8 cellular contexts compared by ENCODE assay signal in genomic region chr1:27831568-27832410, GRCh38. TPM values are rescaled to one million over a fixed set of nuclear protein-coding genes. Genes with fewer than 3 reads are reported as not detected.
DNase-seq lines count a peak whose midpoint lies in the region; ATAC-seq and TF ChIP-seq lines count a peak whose summit lies in the region.

No MANE protein-coding gene starts in this region.

- no peak for DNase-seq in CD4-positive, alpha-beta T cell
- no peak for DNase-seq in effector memory CD4-positive, alpha-beta T cell
- DNase-seq in effector CD8-positive, alpha-beta T cell (lab: John Stamatoyannopoulos, UW), result no peak
- DNase-seq in T-helper 9 cell, result no peak
- no peak for DNase-seq in posterior vena cava (ENCODE audit: low spot score)

- peaks cover 50% of the 10 kb centered on the region for H3K4me1 Mint-ChIP-seq in CD4-positive, alpha-beta T cell (ENCODE audit: low read depth)
- H3K4me1 Mint-ChIP-seq in nephron, result peaks cover 15% of the 10 kb centered on the region

- H3K9me3 ChIP-seq in CD4-positive, alpha-beta T cell (ENCODE audit: control insufficient read depth, low read length), result no peaks in the 10 kb centered on the region
- no peaks in the 10 kb centered on the region for H3K9me3 ChIP-seq in Loucy (ENCODE audit: insufficient read depth, low read depth, low read length)
- H3K9me3 ChIP-seq in effector memory CD4-positive, alpha-beta T cell (ENCODE audit: control insufficient read depth, low read length), result no peaks in the 10 kb centered on the region

- peak overlapping the region; percentile 96 for H3K4me3 Mint-ChIP-seq in CD4-positive, alpha-beta T cell
- peak overlapping the region; percentile 95 to 96 (median 95) for H3K4me3 Mint-ChIP-seq in nephron

- no peak overlapping the region for H3K27ac ChIP-seq in CD4-positive, alpha-beta T cell (ENCODE audit: low read depth, low read length)
- no peak overlapping the region for H3K27ac ChIP-seq in effector memory CD4-positive, alpha-beta T cell (ENCODE audit: insufficient read depth, low read length, poor library complexity, severe bottlenecking)

- H2AFZ ChIP-seq in Loucy (ENCODE audit: low read length), result no peak overlapping the region

- H3K79me2 ChIP-seq in Loucy (ENCODE audit: insufficient read depth, low read length), result peaks cover 60% of the 10 kb centered on the region

- peaks cover 4% of the 10 kb centered on the region; the same call in 1 of the 2 replicates for H3F3A ChIP-seq in Loucy (ENCODE audit: low read depth)

- peaks cover 40% of the 10 kb centered on the region for H3K4me1 ChIP-seq in Loucy (ENCODE audit: insufficient read depth, low read length, poor library complexity, severe bottlenecking)
- peaks cover 11% of the 10 kb centered on the region for H3K4me1 ChIP-seq in effector memory CD4-positive, alpha-beta T cell (ENCODE audit: control insufficient read depth, insufficient read depth, low read length, poor library complexity, severe bottlenecking)

- intact Hi-C loops in CD4-positive, alpha-beta T cell (cut with DNase I, micrococcal nuclease), result loop anchor here in 1 of 2 experiments (2.0 kb wide), 2 partner anchors 59 to 105 kb away; partner anchors contain the start of gene STX12
- intact Hi-C loops in posterior vena cava (cut with DNase I), result no loop called here

- POLR2A ChIA-PET in CD4-positive, alpha-beta T cell (lab: Charles Lee), result interaction anchor here (0.8 to 1.5 kb wide), 3 partner anchors 214 to 429 kb away, joined by 3 to 5 read pairs (median 4); no protein-coding TSS in a partner anchor

- peaks cover 35% of the 10 kb centered on the region for H4K20me1 ChIP-seq in Loucy (ENCODE audit: insufficient read depth, low read length, poor library complexity, severe bottlenecking)

- H3K36me3 ChIP-seq in Loucy (ENCODE audit: insufficient read depth, low read length), result no peaks in the 10 kb centered on the region; the same call in 1 of the 2 replicates
- peaks cover 6% of the 10 kb centered on the region for H3K36me3 ChIP-seq in effector memory CD4-positive, alpha-beta T cell (ENCODE audit: control insufficient read depth, insufficient read depth, low read length)

- peak overlapping the region; percentile 94 for H3K9ac ChIP-seq in Loucy (ENCODE audit: low read depth, low read length, poor library complexity, severe bottlenecking)

- no peaks in the 10 kb centered on the region for H3K27me3 ChIP-seq in CD4-positive, alpha-beta T cell (ENCODE audit: control insufficient read depth, insufficient read depth, low read length)
- no peaks in the 10 kb centered on the region for H3K27me3 ChIP-seq in Loucy (ENCODE audit: insufficient read depth, low read length, poor library complexity, severe bottlenecking)
- H3K27me3 ChIP-seq in effector memory CD4-positive, alpha-beta T cell (replicated peaks; ENCODE audit: control insufficient read depth, insufficient read depth, low read length, poor library complexity, severe bottlenecking), result no peaks in the 10 kb centered on the region

- H3K27ac Mint-ChIP-seq in CD4-positive, alpha-beta T cell, result peak overlapping the region; percentile 93
- H3K27ac Mint-ChIP-seq in nephron, result peak overlapping the region; percentile 98 to 99 (median 98)

- ATAC-seq in CD4-positive, alpha-beta T cell (ENCODE audit: poor library complexity), result no peak
- no peak for ATAC-seq in GM21717 (IDR thresholded peaks at IDR 0.05; ENCODE audit: unreplicated experiment)

- peak overlapping the region; percentile 96 for H3K4me3 ChIP-seq in Loucy (ENCODE audit: low read length, poor library complexity, severe bottlenecking)
- peak overlapping the region; percentile 75 for H3K4me3 ChIP-seq in effector memory CD4-positive, alpha-beta T cell (ENCODE audit: insufficient read depth, low read depth, low read length, poor library complexity, severe bottlenecking)

- CTCF ChIA-PET in CD4-positive, alpha-beta T cell (lab: Charles Lee), result interaction anchor here (2.1 kb wide), 1 partner anchor 148 kb away, joined by 5 read pairs; no protein-coding TSS in a partner anchor

- H3K4me2 ChIP-seq in Loucy (ENCODE audit: low read depth, low read length, poor library complexity, severe bottlenecking), result peak overlapping the region; percentile 90

- no peak for TF ChIP-seq CTCF in CD4-positive, alpha-beta T cell (IDR thresholded peaks at IDR 0.05)
- TF ChIP-seq CTCF in Loucy (conservative IDR thresholded peaks at IDR 0.05; ENCODE audit: low read length) (no peak), nephron (IDR thresholded peaks at IDR 0.05; ENCODE audit: unreplicated experiment in 3 of 3) (no peak)

- H3K36me3 Mint-ChIP-seq in CD4-positive, alpha-beta T cell (ENCODE audit: low read depth), result peaks cover 52% of the 10 kb centered on the region
- peaks cover 21% of the 10 kb centered on the region for H3K36me3 Mint-ChIP-seq in nephron (ENCODE audit: low read depth)

- H3K9me2 ChIP-seq in Loucy (replicated peaks; ENCODE audit: low read depth, low read length), result no peaks in the 10 kb centered on the region

- H3K27me3 Mint-ChIP-seq in CD4-positive, alpha-beta T cell, result no peaks in the 10 kb centered on the region
- no peaks in the 10 kb centered on the region for H3K27me3 Mint-ChIP-seq in nephron (ENCODE audit: low read depth)

- H3K9me3 Mint-ChIP-seq in CD4-positive, alpha-beta T cell, result no peaks in the 10 kb centered on the region
- no peaks in the 10 kb centered on the region for H3K9me3 Mint-ChIP-seq in nephron

RNA-seq across cellular contexts. Expression of gene PPP1R8, which starts 1.2 kb away (rescaled TPM):
- total RNA-seq in CD4-positive, alpha-beta T cell, result 10 to 100 TPM; 14.8 to 15.7 TPM
- total RNA-seq in posterior vena cava, result 10 to 100 TPM; 27.9 to 29.6 TPM

RNA-seq across cellular contexts. Expression of gene THEMIS2, which starts 40.6 kb away (rescaled TPM):
- total RNA-seq in CD4-positive, alpha-beta T cell, result 10 to 100 TPM; 20.2 to 21.6 TPM
- 10 to 100 TPM; 21.0 to 34.7 TPM for total RNA-seq in posterior vena cava

RNA-seq across cellular contexts. Expression of gene STX12, which starts 58.8 kb away (rescaled TPM):
- 10 to 100 TPM; 20.3 to 22.7 TPM for total RNA-seq in CD4-positive, alpha-beta T cell
- total RNA-seq in posterior vena cava, result 10 to 100 TPM; 59.2 to 62.9 TPM
